ENCODE assay signal across 9 cellular contexts in the genomic region with DNA sequence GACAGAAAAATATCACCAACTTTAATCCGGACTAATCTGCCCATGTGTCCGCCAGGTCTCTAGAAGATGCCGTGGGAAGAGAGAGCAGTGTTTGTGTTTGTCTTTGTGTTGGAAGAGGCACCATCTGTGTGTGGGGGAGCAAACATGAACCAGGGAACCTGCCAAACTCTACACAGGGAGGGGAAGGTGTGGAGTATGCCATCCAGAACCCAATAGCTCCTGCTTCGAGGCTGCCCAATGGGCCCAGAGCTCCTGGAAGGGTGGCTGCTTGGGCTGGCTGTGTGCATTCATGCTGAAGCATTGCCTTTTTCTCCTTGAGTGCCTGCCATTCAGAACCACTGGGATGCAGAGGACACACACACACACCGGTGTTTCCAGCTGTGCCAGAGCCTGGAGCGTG.
A peak's percentile ranks its signal among the peaks of the same experiment; 100 is the strongest.
DNase-seq lines count a peak whose midpoint lies in the region; ATAC-seq lines count a peak whose summit lies in the region.
"Had no signal": no experiment of that assay in that cellular context is flagged by ENCODE, and none has a peak within 500 bp of the region (broad histone marks: within the 10 kb centered on the region; RNA-seq: fewer than 3 reads in every experiment).

No MANE protein-coding gene starts in this region.

- peaks cover 22 to 69% (median 49%) of the 10 kb centered on the region in 10 experiments for H3K4me1 ChIP-seq in BLaER1 treated with 17β-estradiol and CSF1 and Interleukin-3, amounts not matched to agents 10 nM and 100 nM
- peaks cover 0 to 8% of the 10 kb centered on the region in 2 donors for H3K4me1 ChIP-seq in muscle layer of duodenum (ENCODE audit: control insufficient read depth in 1 of 2, insufficient read depth in 2 of 2, low read length in 2 of 2)

- H3K4me3 Mint-ChIP-seq in T-cell, result peak overlapping the region in 1 of 3 donors; percentile 59

- H3K27me3 ChIP-seq in BLaER1 treated with 17β-estradiol and CSF1 and Interleukin-3, amounts not matched to agents 10 nM and 100 nM, result peaks cover 0 to 15% (median 0%) of the 10 kb centered on the region in 11 experiments; a peak in 1 of 22 replicates
- H3K27me3 ChIP-seq in muscle layer of duodenum (ENCODE audit: low read depth, low read length), result no peaks in the 10 kb centered on the region

- peak overlapping the region in 8 of 11 experiments; percentile 55 to 71 (median 61); a peak in 14 of 22 replicates for H3K27ac ChIP-seq in BLaER1 treated with 17β-estradiol and CSF1 and Interleukin-3, amounts not matched to agents 10 nM and 100 nM
- peak overlapping the region; percentile 53 for H3K27ac ChIP-seq in muscle layer of duodenum (ENCODE audit: low read length)

- H3K4me3 ChIP-seq in BLaER1 treated with 17β-estradiol and CSF1 and Interleukin-3, amounts not matched to agents 10 nM and 100 nM, result peak overlapping the region in 2 of 10 experiments; percentile 1 to 9; a peak in 1 of 20 replicates
- no peak overlapping the region for H3K4me3 ChIP-seq in muscle layer of duodenum (ENCODE audit: low read depth in 1 of 2, low read length in 2 of 2)

- H3K9me3 ChIP-seq in BLaER1 treated with 17β-estradiol and CSF1 and Interleukin-3, amounts not matched to agents 10 nM and 100 nM (replicated peaks in 1 of 11), result peaks cover 0 to 15% (median 0%) of the 10 kb centered on the region in 11 experiments; a peak in 5 of 22 replicates
- H3K9me3 ChIP-seq in muscle layer of duodenum (ENCODE audit: control insufficient read depth in 1 of 2, low read length in 2 of 2), result no peaks in the 10 kb centered on the region

- peak overlapping the region; percentile 38 to 89 (median 73) for H3K4me2 ChIP-seq in BLaER1 treated with 17β-estradiol and CSF1 and Interleukin-3, amounts not matched to agents 10 nM and 100 nM

- POLR2A ChIA-PET in T-cell (lab: Charles Lee), result no interaction called here

- no peaks in the 10 kb centered on the region for H4K20me1 ChIP-seq in BLaER1 treated with 17β-estradiol and CSF1 and Interleukin-3, amounts not matched to agents 10 nM and 100 nM

- H3K4me1 Mint-ChIP-seq in T-cell, result peaks cover 30 to 51% (median 31%) of the 10 kb centered on the region in 3 donors

- H3K27me3 Mint-ChIP-seq in T-cell, result peaks cover 0 to 7% of the 10 kb centered on the region in 2 donors

- H3K36me3 Mint-ChIP-seq in T-cell, result no peaks in the 10 kb centered on the region

- DNase-seq in DMS53 treated with DMSO at 0.1 percent for 48 hours (lab: John Stamatoyannopoulos, UW; ENCODE audit: unreplicated experiment), result peak; percentile 60
- no peak for DNase-seq in T-cell
- no peak for DNase-seq in NOMO-1 (lab: John Stamatoyannopoulos, UW; ENCODE audit: unreplicated experiment in 2 of 2)
- DNase-seq in CD1c-positive myeloid dendritic cell (ENCODE audit: extremely low spot score), result no peak
- DNase-seq: left cardiac atrium had no signal

- H3K9ac ChIP-seq in BLaER1 treated with 17β-estradiol and CSF1 and Interleukin-3, amounts not matched to agents 10 nM and 100 nM, result peak overlapping the region in 8 of 11 experiments; percentile 9 to 71 (median 55); a peak in 11 of 22 replicates

- CTCF ChIA-PET in T-cell (lab: Charles Lee), result interaction anchor here in 1 of 2 donors (0.6 kb wide), 1 partner anchor 77 kb away, joined by 3 read pairs; no protein-coding TSS in a partner anchor

- no peaks in the 10 kb centered on the region for H3K36me3 ChIP-seq in BLaER1 treated with 17β-estradiol and CSF1 and Interleukin-3, amounts not matched to agents 10 nM and 100 nM
- no peaks in the 10 kb centered on the region for H3K36me3 ChIP-seq in muscle layer of duodenum (ENCODE audit: control insufficient read depth in 1 of 2, insufficient read depth in 2 of 2, low read length in 2 of 2)

- peak overlapping the region; percentile 93 to 94 for H3K27ac Mint-ChIP-seq in T-cell

- H3K9me3 Mint-ChIP-seq in T-cell, result no peaks in the 10 kb centered on the region

- no peak for ATAC-seq in T-cell (replicated peaks in 1 of 4)
- ATAC-seq in GM19328 (IDR thresholded peaks at IDR 0.05; ENCODE audit: unreplicated experiment), result no peak
- no peak for ATAC-seq in HG02571 (IDR thresholded peaks at IDR 0.05; ENCODE audit: unreplicated experiment)
